ENCODE assay signal across 1 cellular context in genomic region chr19:19262190-19263057, GRCh38.
TF ChIP-seq lines count a peak whose summit lies in the region.

No MANE protein-coding gene starts in this region.

TF ChIP-seq in K562, 482 proteins besides CTCF, POLR2A, EP300 and RAD21:
- peak; percentile 20 for TF ChIP-seq CTCFL (IDR thresholded peaks at IDR 0.05; ENCODE audit: borderline replicate concordance, insufficient read depth, low read depth, low read length, poor library complexity, severe bottlenecking)
- peak; percentile 66 for TF ChIP-seq ZFP36 (IDR thresholded peaks at IDR 0.05; ENCODE audit: low read depth, low read length, partially characterized antibody)
- no peak for TF ChIP-seq GABPA (tag; conservative IDR thresholded peaks at IDR 0.05; ENCODE audit: low read depth)
- TF ChIP-seq LARP7 (IDR thresholded peaks at IDR 0.05) = 0 out of 2 replicates have a peak, but pooled peaks have one; percentile 6
- TF ChIP-seq HDAC1 (IDR thresholded peaks at IDR 0.05) = peak in 1 of 2 experiments; percentile 41; a peak in 1 of 4 replicates
- no peak for TF ChIP-seq NR2F6 (CRISPR knock-in tag; IDR thresholded peaks at IDR 0.05)
- 0 out of 2 replicates have a peak, but pooled peaks have one; percentile 25 for TF ChIP-seq ZNF512 (tag; IDR thresholded peaks at IDR 0.05)
- no peak for TF ChIP-seq RBM22 (IDR thresholded peaks at IDR 0.05; ENCODE audit: low read depth, low read length, poor library complexity, severe bottlenecking)
